20 cellular contexts compared by ENCODE assay signal in genomic region chr10:62462456-62462855, GRCh38.
"Had no signal": no experiment of that assay in that cellular context is flagged by ENCODE, and none has a peak within 500 bp of the region (broad histone marks: within the 10 kb centered on the region; RNA-seq: fewer than 3 reads in every experiment).

No MANE protein-coding gene starts in this region.

- H3K4me3 Mint-ChIP-seq: memory B cell; natural killer cell; neural crest cell; stimulated activated naive CD8-positive, alpha-beta T cell treated with anti-CD3 and anti-CD28 coated beads, Interleukin-15, amount 100 ng/mL, for 72 hours had no signal

- H3K36me3 ChIP-seq: neutrophil, pancreas, right lobe of liver, suprapubic skin, transverse colon, vagina had no signal

- H3K4me1 Mint-ChIP-seq: neural crest cell had no signal

- H3K4me1 ChIP-seq: pancreas, right lobe of liver, suprapubic skin, transverse colon, vagina had no signal

- H3K36me3 Mint-ChIP-seq: memory B cell, natural killer cell had no signal

- H3K27ac ChIP-seq: neutrophil, pancreas, right lobe of liver, suprapubic skin, transverse colon, vagina had no signal

- H3K9me3 Mint-ChIP-seq: natural killer cell; neural crest cell; stimulated activated naive CD8-positive, alpha-beta T cell treated with anti-CD3 and anti-CD28 coated beads, Interleukin-15, amount 100 ng/mL, for 72 hours had no signal

- H3K4me3 ChIP-seq: dorsolateral prefrontal cortex, lung, pancreas, right lobe of liver, smooth muscle cell, suprapubic skin, transverse colon, vagina had no signal

- H3K27ac Mint-ChIP-seq: memory B cell; natural killer cell; stimulated activated naive CD8-positive, alpha-beta T cell treated with anti-CD3 and anti-CD28 coated beads, Interleukin-15, amount 100 ng/mL, for 72 hours had no signal

- H3K27me3 Mint-ChIP-seq: memory B cell; stimulated activated naive CD8-positive, alpha-beta T cell treated with anti-CD3 and anti-CD28 coated beads, Interleukin-15, amount 100 ng/mL, for 72 hours had no signal

- H3K27me3 ChIP-seq: dorsolateral prefrontal cortex, neutrophil, pancreas, right lobe of liver, suprapubic skin, transverse colon, vagina had no signal

- DNase-seq: dorsolateral prefrontal cortex; effector CD4-positive, alpha-beta T cell; natural killer cell; pancreas; right lobe of liver; stimulated activated CD4-positive, alpha-beta T cell treated with anti-CD3 and anti-CD28 coated beads, Interleukin-12 subunit alpha, Interleukin-12 subunit beta, amount 100 ng/mL, for 4 hours; stimulated activated CD4-positive, alpha-beta T cell treated with anti-CD3 and anti-CD28 coated beads, Interleukin-1b, Interleukin-23, amount 100 ng/mL, for 48 hours; stimulated activated CD4-positive, alpha-beta T cell treated with anti-CD3 and anti-CD28 coated beads, Interleukin-4, amount 100 ng/mL, for 1 hour; stimulated activated CD8-positive, alpha-beta memory T cell treated with anti-CD3 and anti-CD28 coated beads, Interleukin-4, amount 100 ng/mL, for 48 hours; stimulated activated naive CD4-positive, alpha-beta T cell; stimulated activated naive CD8-positive, alpha-beta T cell treated with anti-CD3 and anti-CD28 coated beads, Interleukin-15, amount 100 ng/mL, for 72 hours; transverse colon had no signal

- H3K9me3 ChIP-seq: pancreas, right lobe of liver, suprapubic skin, transverse colon, vagina had no signal

- ATAC-seq: left lobe of liver; natural killer cell; pancreas; right lobe of liver; stimulated activated naive CD8-positive, alpha-beta T cell treated with anti-CD3 and anti-CD28 coated beads, Interleukin-15, amount 100 ng/mL, for 72 hours had no signal
